In the genomic region with DNA sequence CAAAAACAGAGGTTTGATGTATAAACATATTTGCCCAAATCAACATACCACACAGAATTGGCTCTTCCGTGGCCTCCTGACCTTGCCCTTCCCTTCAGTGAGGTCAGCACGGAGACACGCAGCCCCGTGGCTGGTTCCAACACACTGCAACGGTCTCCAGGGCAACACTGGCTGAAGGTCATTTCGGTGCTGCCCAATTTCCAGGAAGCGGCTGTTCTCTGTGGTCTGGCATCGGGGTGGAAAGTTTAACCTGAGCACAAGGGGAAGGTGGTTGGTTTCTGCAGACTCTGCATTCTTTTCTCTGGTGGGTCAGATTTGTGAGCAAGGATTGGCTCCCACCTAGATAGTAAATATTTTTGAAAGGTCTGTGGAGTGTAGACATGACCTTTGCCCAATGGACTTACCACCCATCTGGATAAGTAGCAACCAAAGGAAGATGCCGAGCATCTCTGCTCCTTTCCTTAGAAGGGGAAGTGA, we compare ENCODE assay signal across 16 cellular contexts.
A peak's percentile ranks its signal among the peaks of the same experiment; 100 is the strongest.
DNase-seq lines count a peak whose midpoint lies in the region; ATAC-seq, FAIRE-seq and TF ChIP-seq lines count a peak whose summit lies in the region.
"Had no signal": no experiment of that assay in that cellular context is flagged by ENCODE, and none has a peak within 500 bp of the region (broad histone marks: within the 10 kb centered on the region; RNA-seq: fewer than 3 reads in every experiment).

No MANE protein-coding gene starts in this region.

- ATAC-seq in HepG2: peak; percentile 95
- no peak for ATAC-seq in GM21367 (IDR thresholded peaks at IDR 0.05; ENCODE audit: unreplicated experiment)
- ATAC-seq: gastrocnemius medialis had no signal

- H3K36me3 ChIP-seq in MG63 (no peaks in the 10 kb centered on the region), HepG2 (replicated peaks in 1 of 2; ENCODE audit: control insufficient read depth in 1 of 2, insufficient read depth in 2 of 2, low read length in 2 of 2) (no peaks in the 10 kb centered on the region), testis (ENCODE audit: low read depth, missing control alignments) (no peaks in the 10 kb centered on the region)
- H3K36me3 ChIP-seq: gastrocnemius medialis had no signal

- H3K4me1 ChIP-seq in HepG2 (ENCODE audit: insufficient read depth, low read length): peaks cover 26% of the 10 kb centered on the region
- H3K4me1 ChIP-seq in testis: no peaks in the 10 kb centered on the region
- H3K4me1 ChIP-seq: gastrocnemius medialis had no signal

- H3K4me3 ChIP-seq in MG63: no peak overlapping the region
- no peak overlapping the region for H3K4me3 ChIP-seq in epithelial cell of proximal tubule (ENCODE audit: low read depth, low read length)
- H3K4me3 ChIP-seq in HepG2 (replicated peaks in 1 of 3; ENCODE audit: insufficient read depth in 1 of 3, low read depth in 2 of 3, low read length in 3 of 3): no peak overlapping the region; a peak in 1 of 6 replicates
- no peak overlapping the region for H3K4me3 ChIP-seq in testis
- H3K4me3 ChIP-seq: dorsolateral prefrontal cortex, gastrocnemius medialis had no signal

- no peaks in the 10 kb centered on the region for H4K20me1 ChIP-seq in HepG2 (ENCODE audit: insufficient read depth, low read length)

- H3K9me3 ChIP-seq in MG63: peaks cover 3% of the 10 kb centered on the region; the same call in 1 of the 2 replicates
- H3K9me3 ChIP-seq in HepG2 (ENCODE audit: low read length): no peaks in the 10 kb centered on the region
- no peaks in the 10 kb centered on the region for H3K9me3 ChIP-seq in testis
- H3K9me3 ChIP-seq: gastrocnemius medialis had no signal

- DNase-seq in MG63 (peak; percentile 89), epithelial cell of proximal tubule (ENCODE audit: low read depth) (peak; percentile 47), HepG2 (ENCODE audit: low spot score) (peak; percentile 79), testis (peak; percentile 68), globus pallidus (ENCODE audit: low spot score) (no peak), MV-4-11 (lab: John Stamatoyannopoulos, UW) (no peak), superior temporal gyrus (ENCODE audit: extremely low spot score) (no peak)
- DNase-seq: C1 segment of cervical spinal cord; dorsolateral prefrontal cortex; gastrocnemius medialis; GF-D8; NCI-H1436 treated with DMSO at 0.1 percent for 48 hours; NCI-H510A treated with DMSO at 0.1 percent for 48 hours; stimulated activated CD4-positive, alpha-beta T cell treated with anti-CD3 and anti-CD28 coated beads, Interleukin-4, amount 100 ng/mL, for 1 hour; stimulated activated naive CD4-positive, alpha-beta T cell had no signal

- H3K79me2 ChIP-seq in HepG2 (ENCODE audit: insufficient read depth, low read length): no peaks in the 10 kb centered on the region

- intact Hi-C loops in HepG2 (cut with micrococcal nuclease; ENCODE audit: unreplicated experiment) (no loop called here), testis (cut with DNase I; ENCODE audit: low total_unique reads) (no loop called here)

- WGBS in HepG2 (ENCODE audit: low lambda C conversion rate): 2% methylated on average over 9 of the region's 9 CpGs
- 26 to 44% methylated on average over 9 of the region's 9 CpGs for WGBS in testis, 2 donors

- H3K9ac ChIP-seq in HepG2 (ENCODE audit: insufficient read depth, low read depth, low read length): no peak overlapping the region

- TF ChIP-seq POLR2A in HepG2 (IDR thresholded peaks at IDR 0.05; ENCODE audit: insufficient read depth in 1 of 2, low read depth in 2 of 2, low read length in 2 of 2) (no peak), testis (IDR thresholded peaks at IDR 0.05) (no peak)

- peak; percentile 46 for FAIRE-seq in HepG2 (lab: Jason Lieb, UNC)

- CTCF ChIA-PET in HepG2 (lab: Yijun Ruan, JAX; ENCODE audit: low intra/inter-chr PET ratio, low total read pairs): no interaction called here

- TF ChIP-seq CTCF in epithelial cell of proximal tubule (conservative IDR thresholded peaks at IDR 0.05; ENCODE audit: low read depth, low read length): no peak
- no peak for TF ChIP-seq CTCF in HepG2 (CRISPR knock-in tag; IDR thresholded peaks at IDR 0.05)
- TF ChIP-seq CTCF in testis (IDR thresholded peaks at IDR 0.05): no peak

- POLR2A ChIA-PET in HepG2 (lab: Yijun Ruan, JAX): no interaction called here

- no peak overlapping the region for H3K27ac ChIP-seq in HepG2 (ENCODE audit: extremely low read length, insufficient read depth, low read length)
- H3K27ac ChIP-seq in testis: no peak overlapping the region
- H3K27ac ChIP-seq: dorsolateral prefrontal cortex, gastrocnemius medialis had no signal

- no peaks in the 10 kb centered on the region for H3K27me3 ChIP-seq in MG63
- H3K27me3 ChIP-seq in HepG2 (ENCODE audit: control insufficient read depth in 1 of 2, insufficient read depth in 2 of 2, low read length in 2 of 2): no peaks in the 10 kb centered on the region; a peak in 1 of 5 replicates
- H3K27me3 ChIP-seq in testis: no peaks in the 10 kb centered on the region
- H3K27me3 ChIP-seq: gastrocnemius medialis had no signal

- no peak overlapping the region for H2AFZ ChIP-seq in HepG2 (ENCODE audit: low read length)

- peak overlapping the region; percentile 48 for H3K4me2 ChIP-seq in HepG2 (ENCODE audit: low read depth, low read length)

- TF ChIP-seq RAD21 in HepG2 (CRISPR knock-in tag; IDR thresholded peaks at IDR 0.05): no peak

- in situ Hi-C loops in HepG2 (cut with HindIII; ENCODE audit: extremely low pct_ligation_motif_present, low pct_unique_long_range_greater_than_20kb): no loop called here

- TF ChIP-seq EP300 in HepG2 (IDR thresholded peaks at IDR 0.05; ENCODE audit: low read depth in 2 of 2, low read length in 2 of 2): peak; percentile 55 to 64; a peak in 3 of 4 replicates
- no peak for TF ChIP-seq EP300 in HepG2 (CRISPR knock-in tag; IDR thresholded peaks at IDR 0.05; ENCODE audit: borderline replicate concordance)

- BruUV-seq in HepG2 (replicated peaks; lab: Mats Ljungman, UMichigan): no TSS peak

TF ChIP-seq in HepG2, 621 proteins besides CTCF, POLR2A, EP300 and RAD21 (continues in another document):
- TF ChIP-seq ZMYM2 (CRISPR knock-in tag; IDR thresholded peaks at IDR 0.05): no peak
- TF ChIP-seq MATR3 (CRISPR knock-in tag; IDR thresholded peaks at IDR 0.05): no peak
- TF ChIP-seq, protein P1, sequence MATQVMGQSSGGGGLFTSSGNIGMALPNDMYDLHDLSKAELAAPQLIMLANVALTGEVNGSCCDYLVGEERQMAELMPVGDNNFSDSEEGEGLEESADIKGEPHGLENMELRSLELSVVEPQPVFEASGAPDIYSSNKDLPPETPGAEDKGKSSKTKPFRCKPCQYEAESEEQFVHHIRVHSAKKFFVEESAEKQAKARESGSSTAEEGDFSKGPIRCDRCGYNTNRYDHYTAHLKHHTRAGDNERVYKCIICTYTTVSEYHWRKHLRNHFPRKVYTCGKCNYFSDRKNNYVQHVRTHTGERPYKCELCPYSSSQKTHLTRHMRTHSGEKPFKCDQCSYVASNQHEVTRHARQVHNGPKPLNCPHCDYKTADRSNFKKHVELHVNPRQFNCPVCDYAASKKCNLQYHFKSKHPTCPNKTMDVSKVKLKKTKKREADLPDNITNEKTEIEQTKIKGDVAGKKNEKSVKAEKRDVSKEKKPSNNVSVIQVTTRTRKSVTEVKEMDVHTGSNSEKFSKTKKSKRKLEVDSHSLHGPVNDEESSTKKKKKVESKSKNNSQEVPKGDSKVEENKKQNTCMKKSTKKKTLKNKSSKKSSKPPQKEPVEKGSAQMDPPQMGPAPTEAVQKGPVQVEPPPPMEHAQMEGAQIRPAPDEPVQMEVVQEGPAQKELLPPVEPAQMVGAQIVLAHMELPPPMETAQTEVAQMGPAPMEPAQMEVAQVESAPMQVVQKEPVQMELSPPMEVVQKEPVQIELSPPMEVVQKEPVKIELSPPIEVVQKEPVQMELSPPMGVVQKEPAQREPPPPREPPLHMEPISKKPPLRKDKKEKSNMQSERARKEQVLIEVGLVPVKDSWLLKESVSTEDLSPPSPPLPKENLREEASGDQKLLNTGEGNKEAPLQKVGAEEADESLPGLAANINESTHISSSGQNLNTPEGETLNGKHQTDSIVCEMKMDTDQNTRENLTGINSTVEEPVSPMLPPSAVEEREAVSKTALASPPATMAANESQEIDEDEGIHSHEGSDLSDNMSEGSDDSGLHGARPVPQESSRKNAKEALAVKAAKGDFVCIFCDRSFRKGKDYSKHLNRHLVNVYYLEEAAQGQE (IDR thresholded peaks at IDR 0.05; ENCODE audit: borderline replicate concordance in 1 of 2, low read depth in 1 of 2, low read length in 2 of 2): no peak
- TF ChIP-seq ZNF644 (CRISPR knock-in tag; IDR thresholded peaks at IDR 0.05; ENCODE audit: low read depth): peak; percentile 74; the same call in 1 of the 2 replicates
- TF ChIP-seq ZNF367 (CRISPR knock-in tag; IDR thresholded peaks at IDR 0.05; ENCODE audit: borderline replicate concordance): no peak
- no peak for TF ChIP-seq ZIK1 (CRISPR knock-in tag; IDR thresholded peaks at IDR 0.05; ENCODE audit: borderline replicate concordance, low read depth)
- no peak for TF ChIP-seq ZNF761 (CRISPR knock-in tag; conservative IDR thresholded peaks at IDR 0.05)
- TF ChIP-seq MZF1 (CRISPR knock-in tag; IDR thresholded peaks at IDR 0.05; ENCODE audit: borderline replicate concordance): no peak
- TF ChIP-seq ARNTL (CRISPR knock-in tag; IDR thresholded peaks at IDR 0.05): 0 out of 2 replicates have a peak, but pooled peaks have one; percentile 37
- no peak for TF ChIP-seq STAG1 (CRISPR knock-in tag; IDR thresholded peaks at IDR 0.05)
- TF ChIP-seq ZBTB3 (CRISPR knock-in tag; IDR thresholded peaks at IDR 0.05; ENCODE audit: borderline replicate concordance, low read depth): peak; percentile 61; the same call in 1 of the 2 replicates
- TF ChIP-seq, protein P2, sequence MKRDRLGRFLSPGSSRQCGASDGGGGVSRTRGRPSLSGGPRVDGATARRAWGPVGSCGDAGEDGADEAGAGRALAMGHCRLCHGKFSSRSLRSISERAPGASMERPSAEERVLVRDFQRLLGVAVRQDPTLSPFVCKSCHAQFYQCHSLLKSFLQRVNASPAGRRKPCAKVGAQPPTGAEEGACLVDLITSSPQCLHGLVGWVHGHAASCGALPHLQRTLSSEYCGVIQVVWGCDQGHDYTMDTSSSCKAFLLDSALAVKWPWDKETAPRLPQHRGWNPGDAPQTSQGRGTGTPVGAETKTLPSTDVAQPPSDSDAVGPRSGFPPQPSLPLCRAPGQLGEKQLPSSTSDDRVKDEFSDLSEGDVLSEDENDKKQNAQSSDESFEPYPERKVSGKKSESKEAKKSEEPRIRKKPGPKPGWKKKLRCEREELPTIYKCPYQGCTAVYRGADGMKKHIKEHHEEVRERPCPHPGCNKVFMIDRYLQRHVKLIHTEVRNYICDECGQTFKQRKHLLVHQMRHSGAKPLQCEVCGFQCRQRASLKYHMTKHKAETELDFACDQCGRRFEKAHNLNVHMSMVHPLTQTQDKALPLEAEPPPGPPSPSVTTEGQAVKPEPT (CRISPR knock-in tag; IDR thresholded peaks at IDR 0.05; ENCODE audit: low read depth): no peak
- no peak for TF ChIP-seq BORCS8-MEF2B (CRISPR knock-in tag; IDR thresholded peaks at IDR 0.05)
- TF ChIP-seq, protein P3, sequence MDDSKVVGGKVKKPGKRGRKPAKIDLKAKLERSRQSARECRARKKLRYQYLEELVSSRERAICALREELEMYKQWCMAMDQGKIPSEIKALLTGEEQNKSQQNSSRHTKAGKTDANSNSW (CRISPR knock-in tag; IDR thresholded peaks at IDR 0.05; ENCODE audit: borderline replicate concordance): no peak
- no peak for TF ChIP-seq ZSCAN21 (CRISPR knock-in tag; IDR thresholded peaks at IDR 0.05; ENCODE audit: borderline replicate concordance)

Comparison
In these comparisons a context has a peak if more than half of its experiments do, and no peak if none do; other contexts are left out.
1. DNase-seq: peak in MG63 (single experiment), epithelial cell of proximal tubule (single experiment), HepG2 (single experiment) and testis (single experiment); none in globus pallidus (single experiment), MV-4-11 (single experiment) and superior temporal gyrus (single experiment).